In the genomic region with DNA sequence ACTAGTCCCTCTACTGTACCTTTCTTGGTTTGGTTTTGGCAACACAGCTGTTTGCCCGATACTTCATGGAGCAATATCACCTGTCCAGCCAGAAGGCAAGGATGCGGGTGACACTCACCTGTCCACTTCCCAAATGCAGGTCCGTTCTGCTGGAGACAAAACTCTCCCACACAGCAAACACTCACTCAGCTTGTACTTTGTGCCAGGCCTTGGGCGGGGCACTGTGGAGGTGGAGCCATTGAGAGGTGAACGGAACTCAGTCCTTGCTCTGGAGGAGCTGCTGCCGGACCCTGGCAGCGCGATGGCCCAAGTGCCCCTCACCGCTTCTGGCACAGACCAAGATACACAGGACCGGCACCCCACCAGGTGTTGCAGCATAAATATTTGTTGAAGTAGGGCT, we compare ENCODE assay signal across 25 cellular contexts.
"Had no signal": no experiment of that assay in that cellular context is flagged by ENCODE, and none has a peak within 500 bp of the region (broad histone marks: within the 10 kb centered on the region; RNA-seq: fewer than 3 reads in every experiment).

No MANE protein-coding gene starts in this region.

- H3K27me3 Mint-ChIP-seq: activated CD4-positive, alpha-beta T cell treated with anti-CD3 and anti-CD28 coated beads for 36 hours; activated naive CD8-positive, alpha-beta T cell treated with anti-CD3 and anti-CD28 coated beads, Interleukin-2, amount 10 ng/mL, durations not matched to agents 7 days and 5 days had no signal

- H3K27ac Mint-ChIP-seq: activated B cell treated with CpG ODN at 0.5 μM for 24 hours; activated CD4-positive, alpha-beta T cell treated with anti-CD3 and anti-CD28 coated beads for 36 hours; activated naive CD4-positive, alpha-beta T cell treated with anti-CD3 and anti-CD28 coated beads for 36 hours; activated naive CD8-positive, alpha-beta T cell treated with anti-CD3 and anti-CD28 coated beads, Interleukin-2, amount 10 ng/mL, durations not matched to agents 7 days and 5 days; activated T-cell treated with anti-CD3 and anti-CD28 coated beads, Interleukin-2, amount 50 U/mL, for 72 hours; endodermal cell; naive B cell; stimulated activated memory B cell treated with anti-CD40 and anti-IgM and Interleukin-4, amounts not matched to agents 10 μg/mL and 1 μg/mL and 100 μg/mL, for 72 hours; T-helper 17 cell had no signal

- H3K36me3 Mint-ChIP-seq: activated naive CD8-positive, alpha-beta T cell treated with anti-CD3 and anti-CD28 coated beads, Interleukin-2, amount 10 ng/mL, durations not matched to agents 7 days and 5 days; naive B cell; stimulated activated memory B cell treated with anti-CD40 and anti-IgM and Interleukin-4, amounts not matched to agents 10 μg/mL and 1 μg/mL and 100 μg/mL, for 72 hours had no signal

- H3K4me1 Mint-ChIP-seq: activated B cell treated with CpG ODN at 0.5 μM for 24 hours; activated CD4-positive, alpha-beta T cell treated with anti-CD3 and anti-CD28 coated beads for 36 hours; activated naive CD8-positive, alpha-beta T cell treated with anti-CD3 and anti-CD28 coated beads, Interleukin-2, amount 10 ng/mL, durations not matched to agents 7 days and 5 days; central memory CD8-positive, alpha-beta T cell; naive B cell; stimulated activated memory B cell treated with anti-CD40 and anti-IgM and Interleukin-4, amounts not matched to agents 10 μg/mL and 1 μg/mL and 100 μg/mL, for 72 hours; T-helper 17 cell had no signal

- H3K36me3 ChIP-seq: breast epithelium, gastroesophageal sphincter, lower lobe of right lung, upper lobe of right lung had no signal

- H3K27ac ChIP-seq: breast epithelium, gastroesophageal sphincter, lower lobe of right lung, upper lobe of right lung had no signal

- DNase-seq: activated B cell treated with CpG ODN at 0.5 μM for 24 hours; activated CD4-positive, alpha-beta T cell treated with anti-CD3 and anti-CD28 coated beads for 36 hours; activated CD4-positive, alpha-beta T cell treated with anti-CD3 and anti-CD28 coated beads, Interleukin-2, amount 50 U/mL, for 4 hours; activated CD8-positive, alpha-beta memory T cell treated with anti-CD3 and anti-CD28 coated beads, Interleukin-2, amount 50 U/mL, for 48 hours; activated effector memory CD4-positive, alpha-beta T cell treated with Interleukin-2 at 50 U/mL for 16 hours; activated naive CD4-positive, alpha-beta T cell treated with anti-CD3 and anti-CD28 coated beads for 36 hours; activated naive CD8-positive, alpha-beta T cell treated with anti-CD3 and anti-CD28 coated beads, Interleukin-2, amount 10 ng/mL, durations not matched to agents 7 days and 5 days; activated T-cell treated with anti-CD3 and anti-CD28 coated beads, Interleukin-2, amount 50 U/mL, for 72 hours; amniotic stem cell; cortex of kidney; endodermal cell; head of caudate nucleus; lower lobe of right lung; mesendoderm; naive B cell; nucleus accumbens; stimulated activated CD4-positive, alpha-beta T cell treated with anti-CD3 and anti-CD28 coated beads, Interleukin-15, amount 100 ng/mL, for 24 hours; T-helper 17 cell; upper lobe of right lung had no signal

- H3K9me3 ChIP-seq: gastroesophageal sphincter, lower lobe of right lung, upper lobe of right lung had no signal

- H3K4me3 Mint-ChIP-seq: activated B cell treated with CpG ODN at 0.5 μM for 24 hours; activated CD4-positive, alpha-beta T cell treated with anti-CD3 and anti-CD28 coated beads for 36 hours; activated naive CD4-positive, alpha-beta T cell treated with anti-CD3 and anti-CD28 coated beads for 36 hours; activated naive CD8-positive, alpha-beta T cell treated with anti-CD3 and anti-CD28 coated beads, Interleukin-2, amount 10 ng/mL, durations not matched to agents 7 days and 5 days; activated T-cell treated with anti-CD3 and anti-CD28 coated beads, Interleukin-2, amount 50 U/mL, for 72 hours; central memory CD8-positive, alpha-beta T cell; endodermal cell; naive B cell; stimulated activated memory B cell treated with anti-CD40 and anti-IgM and Interleukin-4, amounts not matched to agents 10 μg/mL and 1 μg/mL and 100 μg/mL, for 72 hours; T-helper 17 cell had no signal

- H3K27me3 ChIP-seq: gastroesophageal sphincter, upper lobe of right lung had no signal

- ATAC-seq: activated CD4-positive, alpha-beta T cell treated with anti-CD3 and anti-CD28 coated beads for 36 hours; activated T-cell treated with anti-CD3 and anti-CD28 coated beads, Interleukin-2, amount 50 U/mL, for 72 hours; gastroesophageal sphincter; lower lobe of right lung; sciatic nerve; stimulated activated memory B cell treated with anti-CD40 and anti-IgM and Interleukin-4, amounts not matched to agents 10 μg/mL and 1 μg/mL and 100 μg/mL, for 72 hours; T-helper 17 cell; upper lobe of right lung had no signal

- H3K4me3 ChIP-seq: breast epithelium, gastroesophageal sphincter, lower lobe of right lung, smooth muscle cell, upper lobe of right lung had no signal

- H3K4me1 ChIP-seq: breast epithelium, gastroesophageal sphincter, lower lobe of right lung, upper lobe of right lung had no signal

- H3K9me3 Mint-ChIP-seq: activated B cell treated with CpG ODN at 0.5 μM for 24 hours; activated naive CD4-positive, alpha-beta T cell treated with anti-CD3 and anti-CD28 coated beads for 36 hours; activated naive CD8-positive, alpha-beta T cell treated with anti-CD3 and anti-CD28 coated beads, Interleukin-2, amount 10 ng/mL, durations not matched to agents 7 days and 5 days; activated T-cell treated with anti-CD3 and anti-CD28 coated beads, Interleukin-2, amount 50 U/mL, for 72 hours; central memory CD8-positive, alpha-beta T cell; stimulated activated memory B cell treated with anti-CD40 and anti-IgM and Interleukin-4, amounts not matched to agents 10 μg/mL and 1 μg/mL and 100 μg/mL, for 72 hours had no signal
